In the genomic region with DNA sequence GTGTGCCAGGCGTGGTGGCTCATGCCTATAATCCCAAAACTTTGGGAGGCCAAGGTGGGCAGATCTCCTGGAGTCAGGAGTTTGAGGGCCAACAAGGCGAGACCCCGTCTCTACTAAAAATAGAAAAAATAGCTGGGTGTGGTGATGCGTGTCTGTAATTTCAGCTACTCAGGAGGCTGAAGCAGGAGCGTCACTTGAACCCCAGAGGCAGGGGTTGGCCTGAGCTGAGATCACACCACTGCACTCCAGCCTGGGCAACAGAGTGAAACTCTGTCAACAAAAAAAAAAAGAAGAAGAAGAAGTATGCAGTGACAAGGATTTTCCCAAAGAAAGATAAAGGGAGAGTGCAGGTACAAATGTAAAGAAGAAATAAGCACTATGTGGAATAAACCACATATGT, we compare ENCODE assay signal across 19 cellular contexts.
DNase-seq lines count a peak whose midpoint lies in the region; ATAC-seq, FAIRE-seq and TF ChIP-seq lines count a peak whose summit lies in the region.
"Had no signal": no experiment of that assay in that cellular context is flagged by ENCODE, and none has a peak within 500 bp of the region (broad histone marks: within the 10 kb centered on the region; RNA-seq: fewer than 3 reads in every experiment).

No MANE protein-coding gene starts in this region.

- DNase-seq in Karpas-422 (peak; percentile 64), K562 (ENCODE audit: extremely low read depth in 1 of 4, low spot score in 3 of 4) (no peak), naive B cell (no peak)
- DNase-seq: AML-193; CD4-positive, alpha-beta T cell; H7; HFFc6; Kasumi-1; NCI-H1105 treated with DMSO at 0.1 percent for 48 hours; NCI-H1694; NCI-H748 treated with DMSO at 0.1 percent for 48 hours; NK-92 treated with Interleukin-12 subunit alpha and Interleukin-12 subunit beta, amount 100 ng/mL, for 24 hours; OCI-M1; SHP77 had no signal

- FAIRE-seq in K562 (lab: Jason Lieb, UNC) = no peak

- CTCF ChIA-PET in K562 (lab: Yijun Ruan, JAX; ENCODE audit: low intra/inter-chr PET ratio) = no interaction called here

- POLR2A ChIA-PET in K562 (lab: Yijun Ruan, JAX) = no interaction called here

- WGBS in K562 (ENCODE audit: insufficient coverage, low coverage, missing lambda C conversion rate) = 84% methylated on average over 4 of the region's 5 CpGs

- no peaks in the 10 kb centered on the region for H3K9me3 ChIP-seq in Karpas-422 (ENCODE audit: low read length)
- no peaks in the 10 kb centered on the region for H3K9me3 ChIP-seq in K562 (replicated peaks; ENCODE audit: control insufficient read depth, insufficient read depth, low read depth, low read length)

- peak overlapping the region; percentile 97 for H3K27ac ChIP-seq in Karpas-422 (ENCODE audit: low read length)
- no peak overlapping the region for H3K27ac ChIP-seq in K562 (ENCODE audit: extremely low read depth, low read depth, low read length)
- H3K27ac ChIP-seq: SK-N-MC had no signal

- H3K9ac ChIP-seq in Karpas-422 (ENCODE audit: low read length) = peak overlapping the region; percentile 56
- no peak overlapping the region for H3K9ac ChIP-seq in K562 (ENCODE audit: insufficient read depth in 1 of 2, low read depth in 2 of 2, low read length in 2 of 2)

- ATAC-seq in K562 = no peak
- no peak for ATAC-seq in naive B cell (ENCODE audit: low read depth in 2 of 2)
- ATAC-seq in GM18867 (IDR thresholded peaks at IDR 0.05; ENCODE audit: unreplicated experiment) = no peak
- ATAC-seq in HG03135 (IDR thresholded peaks at IDR 0.05; ENCODE audit: unreplicated experiment) = no peak
- ATAC-seq in HG03565 (IDR thresholded peaks at IDR 0.05; ENCODE audit: unreplicated experiment) = no peak
- ATAC-seq in GM21360 (IDR thresholded peaks at IDR 0.05; ENCODE audit: unreplicated experiment) = no peak

- no peaks in the 10 kb centered on the region for H3K36me3 ChIP-seq in Karpas-422 (ENCODE audit: insufficient read depth, low read length)
- no peaks in the 10 kb centered on the region for H3K36me3 ChIP-seq in K562 (ENCODE audit: control insufficient read depth, insufficient read depth, low read length)

- H3K79me2 ChIP-seq in Karpas-422 (ENCODE audit: low read length) = no peaks in the 10 kb centered on the region
- no peaks in the 10 kb centered on the region for H3K79me2 ChIP-seq in K562 (ENCODE audit: control insufficient read depth, insufficient read depth, low read length)

- H3K4me2 ChIP-seq in Karpas-422 (ENCODE audit: low read depth, low read length, poor library complexity, severe bottlenecking) = peak overlapping the region; percentile 66
- no peak overlapping the region; the same call in 1 of the 2 replicates for H3K4me2 ChIP-seq in K562 (ENCODE audit: insufficient read depth, low read length)

- in situ Hi-C loops in K562 (cut with MboI) = no loop called here

- H4K20me1 ChIP-seq in Karpas-422 (ENCODE audit: insufficient read depth, low read depth, low read length) = no peaks in the 10 kb centered on the region
- H4K20me1 ChIP-seq in K562 (replicated peaks; ENCODE audit: control insufficient read depth, insufficient read depth, low read length) = no peaks in the 10 kb centered on the region

- BruUV-seq in K562 (replicated peaks; lab: Mats Ljungman, UMichigan) = no TSS peak

- intact Hi-C loops in K562 (cut with micrococcal nuclease) = loop anchor here (10.0 kb wide), 2 partner anchors 77 to 127 kb away; no protein-coding TSS in a partner anchor

- no peak for TF ChIP-seq RAD21 in K562 (CRISPR knock-in tag; conservative IDR thresholded peaks at IDR 0.05 in 1 of 2, IDR thresholded peaks at IDR 0.05 in 1 of 2)

- no peak for TF ChIP-seq CTCF in K562 (IDR thresholded peaks at IDR 0.05 in 2 of 3, conservative IDR thresholded peaks at IDR 0.05 in 1 of 3; ENCODE audit: insufficient read depth in 2 of 3, low read depth in 1 of 3, low read length in 3 of 3)

- no peak overlapping the region for H2AFZ ChIP-seq in Karpas-422 (ENCODE audit: low read length)
- H2AFZ ChIP-seq in K562 (ENCODE audit: low read depth, low read length) = no peak overlapping the region

- peak overlapping the region; percentile 78 to 99 (median 94) for H3K27ac Mint-ChIP-seq in naive B cell
- H3K27ac Mint-ChIP-seq: CD4-positive, alpha-beta T cell; HFFc6 had no signal

- H3K9me3 Mint-ChIP-seq in naive B cell = peaks cover 0 to 10% (median 2%) of the 10 kb centered on the region in 7 donors
- H3K9me3 Mint-ChIP-seq: CD4-positive, alpha-beta T cell had no signal

- H3K27me3 Mint-ChIP-seq in naive B cell = peaks cover 5 to 13% (median 8%) of the 10 kb centered on the region in 3 donors
- H3K27me3 Mint-ChIP-seq: CD4-positive, alpha-beta T cell had no signal

- peaks cover 94% of the 10 kb centered on the region for H3K4me1 ChIP-seq in Karpas-422 (ENCODE audit: low read length)
- H3K4me1 ChIP-seq in K562 (replicated peaks in 1 of 2; ENCODE audit: control insufficient read depth in 2 of 2, insufficient read depth in 2 of 2, low read length in 2 of 2) = peaks cover 16 to 39% of the 10 kb centered on the region in 2 experiments

- no peak for TF ChIP-seq POLR2A in K562 (conservative IDR thresholded peaks at IDR 0.05)

- H3K36me3 Mint-ChIP-seq in naive B cell = no peaks in the 10 kb centered on the region

- H3K4me3 ChIP-seq in Karpas-422 (ENCODE audit: low read length) = peak overlapping the region; percentile 39; the same call in 1 of the 2 replicates
- no peak overlapping the region for H3K4me3 ChIP-seq in K562
- H3K4me3 ChIP-seq: SK-N-MC had no signal

- no peaks in the 10 kb centered on the region for H3K9me1 ChIP-seq in K562 (ENCODE audit: control insufficient read depth, insufficient read depth, low read length)

- H3K4me3 Mint-ChIP-seq in naive B cell = peak overlapping the region in 6 of 8 donors; percentile 18 to 82 (median 64)
- H3K4me3 Mint-ChIP-seq: CD4-positive, alpha-beta T cell; HFFc6 had no signal

- H3K27me3 ChIP-seq in Karpas-422 (ENCODE audit: low read length) = no peaks in the 10 kb centered on the region
- H3K27me3 ChIP-seq in K562 (ENCODE audit: control insufficient read depth in 2 of 2, insufficient read depth in 2 of 2, low read length in 2 of 2) = no peaks in the 10 kb centered on the region

- TF ChIP-seq EP300 in K562 (IDR thresholded peaks at IDR 0.05; ENCODE audit: low read length) = no peak

- H3K4me1 Mint-ChIP-seq in naive B cell = peaks cover 67 to 84% (median 83%) of the 10 kb centered on the region in 3 donors

- H3K9me2 ChIP-seq in Karpas-422 (replicated peaks; ENCODE audit: insufficient read depth, low read length) = no peaks in the 10 kb centered on the region

TF ChIP-seq in K562, 482 proteins besides CTCF, POLR2A, EP300 and RAD21:
- TF ChIP-seq, protein P1, sequence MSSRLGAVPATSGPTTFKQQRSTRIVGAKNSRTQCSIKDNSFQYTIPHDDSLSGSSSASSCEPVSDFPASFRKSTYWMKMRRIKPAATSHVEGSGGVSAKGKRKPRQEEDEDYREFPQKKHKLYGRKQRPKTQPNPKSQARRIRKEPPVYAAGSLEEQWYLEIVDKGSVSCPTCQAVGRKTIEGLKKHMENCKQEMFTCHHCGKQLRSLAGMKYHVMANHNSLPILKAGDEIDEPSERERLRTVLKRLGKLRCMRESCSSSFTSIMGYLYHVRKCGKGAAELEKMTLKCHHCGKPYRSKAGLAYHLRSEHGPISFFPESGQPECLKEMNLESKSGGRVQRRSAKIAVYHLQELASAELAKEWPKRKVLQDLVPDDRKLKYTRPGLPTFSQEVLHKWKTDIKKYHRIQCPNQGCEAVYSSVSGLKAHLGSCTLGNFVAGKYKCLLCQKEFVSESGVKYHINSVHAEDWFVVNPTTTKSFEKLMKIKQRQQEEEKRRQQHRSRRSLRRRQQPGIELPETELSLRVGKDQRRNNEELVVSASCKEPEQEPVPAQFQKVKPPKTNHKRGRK (tag; IDR thresholded peaks at IDR 0.05) = peak; percentile 49; the same call in 1 of the 2 replicates
- no peak for TF ChIP-seq RBM14 (IDR thresholded peaks at IDR 0.05; ENCODE audit: borderline replicate concordance, insufficient read depth, low read depth, low read length)
TF ChIP-seq in K562: peak in this region for 1.
